ENCODE assay signal across 8 cellular contexts in genomic region chr17:48893646-48894508, GRCh38. TPM values are rescaled to one million over a fixed set of nuclear protein-coding genes. Genes with fewer than 3 reads are reported as not detected.
DNase-seq lines count a peak whose midpoint lies in the region; ATAC-seq and TF ChIP-seq lines count a peak whose summit lies in the region.

No MANE protein-coding gene starts in this region.

- no peak for TF ChIP-seq POLR2A in stomach (IDR thresholded peaks at IDR 0.05)

- no peak for ATAC-seq in activated T-helper 17 cell treated with anti-CD3 and anti-CD28 coated beads, Interleukin-2, amount 50 U/mL, for 72 hours (replicated peaks)

- peak overlapping the region; percentile 64 to 92 (median 78) for H3K4me3 ChIP-seq in stomach

- H3K27ac ChIP-seq in stomach, result peak overlapping the region in 3 of 5 donors; percentile 84 to 90 (median 87)

- TF ChIP-seq CTCF in stomach (IDR thresholded peaks at IDR 0.05), result no peak

- H3K27me3 Mint-ChIP-seq in T-helper 1 cell treated with Interleukin-12 subunit alpha and Interleukin-12 subunit beta and Interleukin-4 antibody, amounts not matched to agents 30 μg/mL and 1 μg/mL, for 36 hours (ENCODE audit: low read depth), result no peaks in the 10 kb centered on the region
- no peaks in the 10 kb centered on the region for H3K27me3 Mint-ChIP-seq in activated T-helper 17 cell treated with anti-CD3 and anti-CD28 coated beads, Interleukin-2, amount 50 U/mL, for 72 hours
- peaks cover 7 to 12% (median 11%) of the 10 kb centered on the region in 3 donors for H3K27me3 Mint-ChIP-seq in immature natural killer cell (ENCODE audit: low read depth in 3 of 3)

- peaks cover 14% of the 10 kb centered on the region for H3K36me3 Mint-ChIP-seq in T-helper 1 cell treated with Interleukin-12 subunit alpha and Interleukin-12 subunit beta and Interleukin-4 antibody, amounts not matched to agents 30 μg/mL and 1 μg/mL, for 36 hours (ENCODE audit: low read depth)
- peaks cover 60% of the 10 kb centered on the region for H3K36me3 Mint-ChIP-seq in activated T-helper 17 cell treated with anti-CD3 and anti-CD28 coated beads, Interleukin-2, amount 50 U/mL, for 72 hours (ENCODE audit: low read depth)
- peaks cover 0 to 7% (median 4%) of the 10 kb centered on the region in 3 donors for H3K36me3 Mint-ChIP-seq in immature natural killer cell

- H3K9me3 Mint-ChIP-seq in T-helper 1 cell treated with Interleukin-12 subunit alpha and Interleukin-12 subunit beta and Interleukin-4 antibody, amounts not matched to agents 30 μg/mL and 1 μg/mL, for 36 hours, result no peaks in the 10 kb centered on the region
- no peaks in the 10 kb centered on the region for H3K9me3 Mint-ChIP-seq in activated T-helper 17 cell treated with anti-CD3 and anti-CD28 coated beads, Interleukin-2, amount 50 U/mL, for 72 hours
- H3K9me3 Mint-ChIP-seq in immature natural killer cell, result no peaks in the 10 kb centered on the region

- H3K4me1 ChIP-seq in stomach, result peaks cover 17 to 29% (median 25%) of the 10 kb centered on the region in 4 donors

- peak overlapping the region; percentile 62 for H3K27ac Mint-ChIP-seq in T-helper 1 cell treated with Interleukin-12 subunit alpha and Interleukin-12 subunit beta and Interleukin-4 antibody, amounts not matched to agents 30 μg/mL and 1 μg/mL, for 36 hours
- peak overlapping the region; percentile 97 for H3K27ac Mint-ChIP-seq in activated T-helper 17 cell treated with anti-CD3 and anti-CD28 coated beads, Interleukin-2, amount 50 U/mL, for 72 hours
- peak overlapping the region; percentile 94 to 98 (median 96) for H3K27ac Mint-ChIP-seq in immature natural killer cell

- no peaks in the 10 kb centered on the region for H3K27me3 ChIP-seq in stomach

- peaks cover 14% of the 10 kb centered on the region for H3K4me1 Mint-ChIP-seq in T-helper 1 cell treated with Interleukin-12 subunit alpha and Interleukin-12 subunit beta and Interleukin-4 antibody, amounts not matched to agents 30 μg/mL and 1 μg/mL, for 36 hours (ENCODE audit: low read depth)
- H3K4me1 Mint-ChIP-seq in activated T-helper 17 cell treated with anti-CD3 and anti-CD28 coated beads, Interleukin-2, amount 50 U/mL, for 72 hours, result no peaks in the 10 kb centered on the region
- H3K4me1 Mint-ChIP-seq in immature natural killer cell, result peaks cover 24 to 31% of the 10 kb centered on the region in 2 donors

- no peaks in the 10 kb centered on the region for H3K9me3 ChIP-seq in stomach

- TF ChIP-seq EP300 in stomach (IDR thresholded peaks at IDR 0.05), result no peak

- intact Hi-C loops in stomach (cut with DNase I; ENCODE audit: low total_unique reads), result no loop called here

- peaks cover 15 to 45% (median 43%) of the 10 kb centered on the region in 4 donors for H3K36me3 ChIP-seq in stomach

- DNase-seq in T-helper 1 cell (no peak), immature natural killer cell (no peak), stomach (no peak), HCEC 1CT (no peak), middle frontal gyrus (ENCODE audit: extremely low spot score, low spot score) (no peak)
- no peak for DNase-seq in effector CD8-positive, alpha-beta T cell (lab: John Stamatoyannopoulos, UW)

- WGBS in stomach, 5 donors, result 51 to 71% (median 59%) methylated on average over 5 of the region's 5 CpGs

- peak overlapping the region; percentile 95 for H3K4me3 Mint-ChIP-seq in T-helper 1 cell treated with Interleukin-12 subunit alpha and Interleukin-12 subunit beta and Interleukin-4 antibody, amounts not matched to agents 30 μg/mL and 1 μg/mL, for 36 hours
- peak overlapping the region; percentile 97 for H3K4me3 Mint-ChIP-seq in activated T-helper 17 cell treated with anti-CD3 and anti-CD28 coated beads, Interleukin-2, amount 50 U/mL, for 72 hours
- peak overlapping the region; percentile 90 to 94 (median 93) for H3K4me3 Mint-ChIP-seq in immature natural killer cell

RNA-seq across cellular contexts. Expression of gene ATP5MC1, which starts 1.3 kb away (rescaled TPM):
- 100 to 1,000 TPM in 1 of 2 donors, 10 to 100 TPM in 1; 71.3 to 101 TPM for total RNA-seq in activated T-helper 17 cell treated with anti-CD3 and anti-CD28 coated beads, Interleukin-2, amount 50 U/mL, for 72 hours
- polyA plus RNA-seq in immature natural killer cell (100 to 1,000 TPM; 136 to 179 (median 160) TPM), stomach (100 to 1,000 TPM; 247 to 449 (median 337) TPM)
- 100 to 1,000 TPM in 3 of 5 donors, 10 to 100 TPM in 2; 19.4 to 298 (median 140) TPM for total RNA-seq in stomach

RNA-seq across cellular contexts. Expression of gene UBE2Z, which starts 14.3 kb away (rescaled TPM):
- 100 to 1,000 TPM in 1 of 2 donors, 10 to 100 TPM in 1; 88.9 to 130 TPM for total RNA-seq in activated T-helper 17 cell treated with anti-CD3 and anti-CD28 coated beads, Interleukin-2, amount 50 U/mL, for 72 hours
- polyA plus RNA-seq in immature natural killer cell (10 to 100 TPM; 62.4 to 84.3 (median 65.3) TPM), stomach (10 to 100 TPM; 30.2 to 43.4 (median 38.8) TPM)
- 10 to 100 TPM; 28.1 to 55.6 (median 36.2) TPM for total RNA-seq in stomach

RNA-seq across cellular contexts. Expression of gene SNF8, which starts 50.8 kb away (rescaled TPM):
- total RNA-seq in activated T-helper 17 cell treated with anti-CD3 and anti-CD28 coated beads, Interleukin-2, amount 50 U/mL, for 72 hours, result 100 to 1,000 TPM in 1 of 2 donors, 10 to 100 TPM in 1; 62.7 to 127 TPM
- polyA plus RNA-seq in immature natural killer cell (100 to 1,000 TPM; 143 to 170 (median 148) TPM), stomach (100 to 1,000 TPM; 145 to 160 (median 149) TPM)
- total RNA-seq in stomach, result 10 to 100 TPM; 18.7 to 53.6 (median 41.3) TPM
